In the genomic region with DNA sequence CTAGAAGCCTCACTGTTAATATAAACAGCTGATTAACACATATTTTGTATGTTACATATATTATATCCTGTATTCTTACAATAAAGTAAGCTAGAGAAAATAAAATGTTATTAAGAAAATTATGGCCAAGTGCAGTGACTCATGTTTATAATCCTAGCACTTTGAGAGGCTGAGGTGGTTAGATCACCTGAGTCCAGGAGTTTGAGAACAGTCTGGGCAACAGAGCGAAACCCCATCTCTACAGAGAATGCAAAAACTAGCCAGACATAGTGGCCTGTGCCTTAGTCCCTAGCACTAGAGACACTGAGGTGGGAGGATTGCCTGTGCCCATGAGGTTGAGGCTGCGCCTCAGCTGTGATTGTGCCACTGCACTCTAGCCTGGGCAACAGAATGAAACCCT, we compare ENCODE assay signal across 16 cellular contexts.
DNase-seq lines count a peak whose midpoint lies in the region; ATAC-seq, FAIRE-seq and TF ChIP-seq lines count a peak whose summit lies in the region.
"Had no signal": no experiment of that assay in that cellular context is flagged by ENCODE, and none has a peak within 500 bp of the region (broad histone marks: within the 10 kb centered on the region; RNA-seq: fewer than 3 reads in every experiment).

No MANE protein-coding gene starts in this region.

- H3K4me1 ChIP-seq in HepG2 (ENCODE audit: insufficient read depth, low read length): peaks cover 39% of the 10 kb centered on the region
- peaks cover 0 to 10% (median 5%) of the 10 kb centered on the region in 4 donors for H3K4me1 ChIP-seq in right lobe of liver
- peaks cover 7% of the 10 kb centered on the region for H3K4me1 ChIP-seq in right cardiac atrium (ENCODE audit: control insufficient read depth, insufficient read depth, low read length)
- peaks cover 0 to 50% of the 10 kb centered on the region in 2 donors for H3K4me1 ChIP-seq in right atrium auricular region

- WGBS in HepG2 (ENCODE audit: low lambda C conversion rate): 97% methylated on average over 2 of the region's 2 CpGs
- WGBS in right lobe of liver (ENCODE audit: insufficient coverage, low coverage, low lambda C conversion rate, missing lambda C conversion rate): 100% methylated on average over 1 of the region's 2 CpGs
- WGBS in right cardiac atrium: over 99% methylated on average over 2 of the region's 2 CpGs

- TF ChIP-seq RAD21 in HepG2 (CRISPR knock-in tag; IDR thresholded peaks at IDR 0.05): no peak

- H4K20me1 ChIP-seq in HepG2 (ENCODE audit: insufficient read depth, low read length): no peaks in the 10 kb centered on the region; the same call in 1 of the 2 replicates
- H4K20me1 ChIP-seq in SU-DHL-6 (ENCODE audit: low read depth, low read length): peaks cover 68% of the 10 kb centered on the region

- no peaks in the 10 kb centered on the region for H3K9me2 ChIP-seq in SU-DHL-6 (replicated peaks; ENCODE audit: insufficient read depth, low read length)

- no peak overlapping the region for H2AFZ ChIP-seq in HepG2 (ENCODE audit: low read length)
- H2AFZ ChIP-seq in SU-DHL-6 (ENCODE audit: low read depth, low read length, severe bottlenecking): no peak overlapping the region

- CTCF ChIA-PET in HepG2 (lab: Yijun Ruan, JAX; ENCODE audit: low intra/inter-chr PET ratio, low total read pairs): no interaction called here

- no peak; the same call in 2 of the 3 replicates for ATAC-seq in HepG2
- ATAC-seq in right lobe of liver: no peak
- ATAC-seq in right cardiac atrium: no peak
- ATAC-seq in HG03378 (IDR thresholded peaks at IDR 0.05; ENCODE audit: unreplicated experiment): no peak

- DNase-seq in HepG2 (ENCODE audit: low spot score) (no peak), right lobe of liver (no peak), kidney epithelial cell (ENCODE audit: low read depth) (peak; percentile 5), right cardiac atrium (no peak), right atrium auricular region (ENCODE audit: low spot score) (no peak)
- DNase-seq: activated CD4-positive, CD25-positive, alpha-beta regulatory T cell treated with anti-CD3 and anti-CD28 coated beads, Interleukin-2, amount 50 U/mL, for 72 hours; activated naive CD4-positive, alpha-beta T cell treated with Interleukin-2 at 50 U/mL for 16 hours; endodermal cell; NCI-H1694 treated with DMSO at 0.1 percent for 48 hours; NCI-H748 treated with DMSO at 0.1 percent for 48 hours; ovary; T1000 had no signal

- TSS peak; percentile 27 for BruUV-seq in HepG2 (replicated peaks; lab: Mats Ljungman, UMichigan)

- in situ Hi-C loops in HepG2 (cut with HindIII; ENCODE audit: extremely low pct_ligation_motif_present, low pct_unique_long_range_greater_than_20kb): no loop called here

- H3K36me3 ChIP-seq in HepG2 (replicated peaks in 1 of 2; ENCODE audit: control insufficient read depth in 1 of 2, insufficient read depth in 2 of 2, low read length in 2 of 2): peaks cover 12 to 32% of the 10 kb centered on the region in 2 experiments
- no peaks in the 10 kb centered on the region for H3K36me3 ChIP-seq in right lobe of liver
- H3K36me3 ChIP-seq in SU-DHL-6 (ENCODE audit: low read length): peaks cover 45% of the 10 kb centered on the region
- H3K36me3 ChIP-seq in kidney epithelial cell (ENCODE audit: control insufficient read depth, insufficient read depth, low read length): no peaks in the 10 kb centered on the region
- H3K36me3 ChIP-seq in right atrium auricular region: no peaks in the 10 kb centered on the region
- H3K36me3 ChIP-seq: ovary had no signal

- intact Hi-C loops in HepG2 (cut with micrococcal nuclease; ENCODE audit: unreplicated experiment) (no loop called here), right lobe of liver (cut with DNase I) (no loop called here), right cardiac atrium (cut with DNase I) (no loop called here)

- H3K4me2 ChIP-seq in HepG2 (ENCODE audit: low read depth, low read length) (no peak overlapping the region), SU-DHL-6 (ENCODE audit: low read depth, low read length, poor library complexity, severe bottlenecking) (no peak overlapping the region)

- H3F3A ChIP-seq in SU-DHL-6 (ENCODE audit: insufficient read depth): peaks cover 80% of the 10 kb centered on the region

- H3K79me2 ChIP-seq in HepG2 (ENCODE audit: insufficient read depth, low read length) (peaks cover 88% of the 10 kb centered on the region), SU-DHL-6 (ENCODE audit: insufficient read depth, low read length) (peaks cover 100% of the 10 kb centered on the region)

- FAIRE-seq in HepG2 (lab: Jason Lieb, UNC): no peak

- POLR2A ChIA-PET in HepG2 (lab: Yijun Ruan, JAX): no interaction called here

- no peak for TF ChIP-seq POLR2A in HepG2 (IDR thresholded peaks at IDR 0.05; ENCODE audit: insufficient read depth in 1 of 2, low read depth in 2 of 2, low read length in 2 of 2)
- TF ChIP-seq POLR2A in right lobe of liver (IDR thresholded peaks at IDR 0.05): no peak

- no peak for TF ChIP-seq EP300 in HepG2 (IDR thresholded peaks at IDR 0.05; ENCODE audit: low read depth in 2 of 2, low read length in 2 of 2)
- TF ChIP-seq EP300 in HepG2 (CRISPR knock-in tag; IDR thresholded peaks at IDR 0.05; ENCODE audit: borderline replicate concordance): no peak

- no peaks in the 10 kb centered on the region for H3K27me3 ChIP-seq in HepG2 (ENCODE audit: control insufficient read depth in 1 of 2, insufficient read depth in 2 of 2, low read length in 2 of 2)
- H3K27me3 ChIP-seq in right lobe of liver: no peaks in the 10 kb centered on the region
- no peaks in the 10 kb centered on the region for H3K27me3 ChIP-seq in SU-DHL-6 (ENCODE audit: low read length)
- H3K27me3 ChIP-seq in kidney epithelial cell (ENCODE audit: control insufficient read depth, insufficient read depth, low read length): no peaks in the 10 kb centered on the region
- no peaks in the 10 kb centered on the region for H3K27me3 ChIP-seq in right cardiac atrium (ENCODE audit: control insufficient read depth, insufficient read depth)
- no peaks in the 10 kb centered on the region for H3K27me3 ChIP-seq in right atrium auricular region
- H3K27me3 ChIP-seq: ovary had no signal

- H3K9me3 ChIP-seq in HepG2 (ENCODE audit: low read length) (no peaks in the 10 kb centered on the region), right lobe of liver (no peaks in the 10 kb centered on the region), SU-DHL-6 (ENCODE audit: insufficient read depth, low read length) (no peaks in the 10 kb centered on the region), right cardiac atrium (ENCODE audit: control insufficient read depth, low read length) (no peaks in the 10 kb centered on the region), right atrium auricular region (no peaks in the 10 kb centered on the region)
- H3K9me3 ChIP-seq: ovary had no signal

- TF ChIP-seq CTCF in HepG2 (CRISPR knock-in tag; IDR thresholded peaks at IDR 0.05) (no peak), right lobe of liver (IDR thresholded peaks at IDR 0.05) (no peak), SU-DHL-6 (IDR thresholded peaks at IDR 0.05; ENCODE audit: insufficient read depth, low read length, poor library complexity, severe bottlenecking) (no peak), kidney epithelial cell (IDR thresholded peaks at IDR 0.05; ENCODE audit: insufficient read depth, low read length, poor library complexity, severe bottlenecking) (no peak), right atrium auricular region (IDR thresholded peaks at IDR 0.05) (no peak)

- H3K27ac ChIP-seq in HepG2 (ENCODE audit: extremely low read length, insufficient read depth, low read length): no peak overlapping the region
- H3K27ac ChIP-seq in right lobe of liver: no peak overlapping the region
- peak overlapping the region; percentile 12; the same call in 1 of the 2 replicates for H3K27ac ChIP-seq in SU-DHL-6 (ENCODE audit: low read depth, low read length)
- H3K27ac ChIP-seq in right cardiac atrium (ENCODE audit: low read length): no peak overlapping the region
- no peak overlapping the region for H3K27ac ChIP-seq in right atrium auricular region
- H3K27ac ChIP-seq: HL-60, ovary had no signal

- H3K4me3 ChIP-seq in HepG2 (replicated peaks in 1 of 3; ENCODE audit: insufficient read depth in 1 of 3, low read depth in 2 of 3, low read length in 3 of 3) (no peak overlapping the region), right lobe of liver (no peak overlapping the region), SU-DHL-6 (ENCODE audit: insufficient read depth, low read length, poor library complexity, severe bottlenecking) (no peak overlapping the region), kidney epithelial cell (ENCODE audit: low read depth, low read length) (no peak overlapping the region), right cardiac atrium (ENCODE audit: low read length) (no peak overlapping the region), right atrium auricular region (no peak overlapping the region)
- H3K4me3 ChIP-seq: lung, ovary had no signal

- no peak overlapping the region for H3K9ac ChIP-seq in HepG2 (ENCODE audit: insufficient read depth, low read depth, low read length)
- H3K9ac ChIP-seq in SU-DHL-6 (ENCODE audit: low read length): no peak overlapping the region

TF ChIP-seq in HepG2, 621 proteins besides CTCF, POLR2A, EP300 and RAD21:
- TF ChIP-seq FOXM1 (CRISPR knock-in tag; IDR thresholded peaks at IDR 0.05) (0 out of 2 replicates have a peak, but pooled peaks have one; percentile 25), PAX8 (CRISPR knock-in tag; IDR thresholded peaks at IDR 0.05; ENCODE audit: borderline replicate concordance) (no peak)
